In genomic region chr4:123266221-123266620, GRCh38 we compare ENCODE assay signal across 24 cellular contexts.
"Had no signal": no experiment of that assay in that cellular context is flagged by ENCODE, and none has a peak within 500 bp of the region (broad histone marks: within the 10 kb centered on the region; RNA-seq: fewer than 3 reads in every experiment).

No MANE protein-coding gene starts in this region.

- H3K9me3 ChIP-seq: esophagus squamous epithelium, mucosa of descending colon, neutrophil, stomach, testis, tibial artery had no signal

- H3K27me3 ChIP-seq: esophagus squamous epithelium, neutrophil, stomach, testis, tibial artery had no signal

- H3K4me3 ChIP-seq: coronary artery, esophagus squamous epithelium, mucosa of descending colon, stomach, testis, tibial artery had no signal

- H3K79me2 ChIP-seq: parathyroid adenoma had no signal

- H3K36me3 ChIP-seq: esophagus squamous epithelium, neutrophil, stomach, tibial artery had no signal

- H2AFZ ChIP-seq: parathyroid adenoma had no signal

- H3K4me1 ChIP-seq: parathyroid adenoma, testis had no signal

- DNase-seq: dermis blood vessel endothelial cell; effector memory CD8-positive, alpha-beta T cell; erythroblast; esophagus squamous epithelium; foreskin melanocyte; hypothalamus; kidney; mesenchymal stem cell; mucosa of descending colon; naive B cell; stimulated activated CD4-positive, alpha-beta T cell treated with anti-CD3 and anti-CD28 coated beads, Interleukin-2, amount 100 ng/mL, for 24 hours; stimulated activated CD4-positive, alpha-beta T cell treated with anti-CD3 and anti-CD28 coated beads, Interleukin-4, amount 100 ng/mL, for 24 hours; stimulated activated naive CD4-positive, alpha-beta T cell treated with Interleukin-2 at 50 U/mL for 16 hours; stomach; testis; tibial artery had no signal

- FAIRE-seq: kidney, urothelium cell line had no signal

- H3K27ac ChIP-seq: coronary artery, neutrophil, parathyroid adenoma, testis, tibial artery had no signal

- H3K9ac ChIP-seq: parathyroid adenoma had no signal

- ATAC-seq: effector memory CD8-positive, alpha-beta T cell; left lobe of liver; mucosa of descending colon; natural killer cell treated with Interleukin-12 subunit alpha and Interleukin-12 subunit beta and Interleukin-15 and Interleukin-18, amount 100 ng/mL, for 72 hours; sciatic nerve; stimulated activated effector memory CD8-positive, alpha-beta T cell treated with anti-CD3 and anti-CD28 coated beads, Interleukin-12 subunit alpha, Interleukin-12 subunit beta, amount 100 ng/mL, for 72 hours had no signal
